Comparison of ENCODE assay signal across 21 cellular contexts in genomic region chrX:41344053-41344452, GRCh38. TPM values are rescaled to one million over a fixed set of nuclear protein-coding genes. Genes with fewer than 3 reads are reported as not detected.
A peak's percentile ranks its signal among the peaks of the same experiment; 100 is the strongest.
DNase-seq lines count a peak whose midpoint lies in the region; ATAC-seq and TF ChIP-seq lines count a peak whose summit lies in the region.
"Had no signal": no experiment of that assay in that cellular context is flagged by ENCODE, and none has a peak within 500 bp of the region (broad histone marks: within the 10 kb centered on the region; RNA-seq: fewer than 3 reads in every experiment).

No MANE protein-coding gene starts in this region.

- no peaks in the 10 kb centered on the region for H3K27me3 Mint-ChIP-seq in activated CD8-positive, alpha-beta T cell treated with anti-CD3 and anti-CD28 coated beads for 36 hours
- no peaks in the 10 kb centered on the region for H3K27me3 Mint-ChIP-seq in activated CD8-positive, alpha-beta T cell treated with anti-CD3 and anti-CD28 coated beads, Interleukin-2, amount 10 ng/mL, durations not matched to agents 7 days and 5 days (ENCODE audit: low read depth)
- no peaks in the 10 kb centered on the region for H3K27me3 Mint-ChIP-seq in stimulated activated naive CD8-positive, alpha-beta T cell treated with anti-CD3 and anti-CD28 coated beads, Interleukin-15, Interleukin-2, amounts not matched to agents 100 ng/mL and 50 ng/mL, for 24 hours
- no peaks in the 10 kb centered on the region for H3K27me3 Mint-ChIP-seq in endothelial cell (ENCODE audit: unreplicated experiment)

- TF ChIP-seq CTCF in activated CD8-positive, alpha-beta T cell treated with anti-CD3 and anti-CD28 coated beads for 36 hours (IDR thresholded peaks at IDR 0.05) = no peak
- no peak for TF ChIP-seq CTCF in endothelial cell (IDR thresholded peaks at IDR 0.05; ENCODE audit: unreplicated experiment)

- no peak for ATAC-seq in activated CD8-positive, alpha-beta T cell treated with anti-CD3 and anti-CD28 coated beads for 36 hours
- ATAC-seq in activated CD8-positive, alpha-beta T cell treated with anti-CD3 and anti-CD28 coated beads, Interleukin-2, amount 10 ng/mL, durations not matched to agents 7 days and 5 days = no peak
- ATAC-seq in stimulated activated naive CD8-positive, alpha-beta T cell treated with anti-CD3 and anti-CD28 coated beads, Interleukin-15, Interleukin-2, amounts not matched to agents 100 U/mL and 50 U/mL, for 24 hours = no peak
- ATAC-seq: K562 had no signal

- H3K4me1 Mint-ChIP-seq in activated CD8-positive, alpha-beta T cell treated with anti-CD3 and anti-CD28 coated beads for 36 hours (ENCODE audit: low read depth) = peaks cover 40% of the 10 kb centered on the region
- peaks cover 25% of the 10 kb centered on the region for H3K4me1 Mint-ChIP-seq in activated CD8-positive, alpha-beta T cell treated with anti-CD3 and anti-CD28 coated beads, Interleukin-2, amount 10 ng/mL, durations not matched to agents 7 days and 5 days (ENCODE audit: low read depth)
- H3K4me1 Mint-ChIP-seq in stimulated activated naive CD8-positive, alpha-beta T cell treated with anti-CD3 and anti-CD28 coated beads, Interleukin-15, Interleukin-2, amounts not matched to agents 100 ng/mL and 50 ng/mL, for 24 hours (ENCODE audit: low read depth) = peaks cover 31% of the 10 kb centered on the region
- peaks cover 6% of the 10 kb centered on the region for H3K4me1 Mint-ChIP-seq in endothelial cell (ENCODE audit: unreplicated experiment)

- intact Hi-C loops in activated CD8-positive, alpha-beta T cell treated with anti-CD3 and anti-CD28 coated beads for 36 hours (cut with micrococcal nuclease) = no loop called here

- H3K9me3 Mint-ChIP-seq in activated CD8-positive, alpha-beta T cell treated with anti-CD3 and anti-CD28 coated beads for 36 hours = no peaks in the 10 kb centered on the region
- no peaks in the 10 kb centered on the region for H3K9me3 Mint-ChIP-seq in activated CD8-positive, alpha-beta T cell treated with anti-CD3 and anti-CD28 coated beads, Interleukin-2, amount 10 ng/mL, durations not matched to agents 7 days and 5 days (ENCODE audit: insufficient read depth)
- H3K9me3 Mint-ChIP-seq in stimulated activated naive CD8-positive, alpha-beta T cell treated with anti-CD3 and anti-CD28 coated beads, Interleukin-15, Interleukin-2, amounts not matched to agents 100 ng/mL and 50 ng/mL, for 24 hours = no peaks in the 10 kb centered on the region
- H3K9me3 Mint-ChIP-seq in endothelial cell (ENCODE audit: unreplicated experiment) = no peaks in the 10 kb centered on the region

- CTCF ChIA-PET in activated CD8-positive, alpha-beta T cell treated with anti-CD3 and anti-CD28 coated beads for 36 hours (lab: Charles Lee) = no interaction called here
- CTCF ChIA-PET in activated CD8-positive, alpha-beta T cell treated with anti-CD3 and anti-CD28 coated beads, Interleukin-2, amount 10 ng/mL, durations not matched to agents 7 days and 5 days (lab: Charles Lee) = interaction anchor here (0.8 kb wide), 1 partner anchor 388 kb away, joined by 3 read pairs; no protein-coding TSS in a partner anchor

- H3K27ac Mint-ChIP-seq in activated CD8-positive, alpha-beta T cell treated with anti-CD3 and anti-CD28 coated beads for 36 hours = peak overlapping the region; percentile 63
- no peak overlapping the region for H3K27ac Mint-ChIP-seq in activated CD8-positive, alpha-beta T cell treated with anti-CD3 and anti-CD28 coated beads, Interleukin-2, amount 10 ng/mL, durations not matched to agents 7 days and 5 days
- H3K27ac Mint-ChIP-seq in stimulated activated naive CD8-positive, alpha-beta T cell treated with anti-CD3 and anti-CD28 coated beads, Interleukin-15, Interleukin-2, amounts not matched to agents 100 ng/mL and 50 ng/mL, for 24 hours = peak overlapping the region; percentile 52
- H3K27ac Mint-ChIP-seq in endothelial cell (ENCODE audit: unreplicated experiment) = no peak overlapping the region

- DNase-seq in activated CD8-positive, alpha-beta T cell treated with anti-CD3 and anti-CD28 coated beads for 36 hours = no peak
- no peak for DNase-seq in activated CD8-positive, alpha-beta T cell treated with anti-CD3 and anti-CD28 coated beads, Interleukin-2, amount 10 ng/mL, durations not matched to agents 7 days and 5 days
- DNase-seq in stimulated activated naive CD8-positive, alpha-beta T cell treated with anti-CD3 and anti-CD28 coated beads, Interleukin-15, Interleukin-2, amounts not matched to agents 100 U/mL and 50 U/mL, for 24 hours = no peak
- DNase-seq in endothelial cell (ENCODE audit: low spot score) (no peak), HPDE6-E6E7 (ENCODE audit: extremely low spot score) (no peak)
- no peak for DNase-seq in stimulated activated CD4-positive, alpha-beta T cell treated with anti-CD3 and anti-CD28 coated beads, Interleukin-15, amount 100 ng/mL, for 24 hours
- no peak for DNase-seq in activated CD4-positive, alpha-beta T cell treated with anti-CD3 and anti-CD28 coated beads for 48 hours
- DNase-seq: 8988T, EL, GF-D8, H7, MG63, NCI-H1417, NCI-H1694 treated with DMSO at 0.1 percent for 48 hours, NCI-H2081 treated with DMSO at 0.1 percent for 48 hours, NCI-H2171 treated with DMSO at 0.1 percent for 48 hours, NCI-H446, NCI-H526, OCI-M1 had no signal

- POLR2A ChIA-PET in activated CD8-positive, alpha-beta T cell treated with anti-CD3 and anti-CD28 coated beads for 36 hours (lab: Charles Lee) = interaction anchor here (1.3 kb wide), 1 partner anchor 11 kb away, joined by 4 read pairs; no protein-coding TSS in a partner anchor
- POLR2A ChIA-PET in activated CD8-positive, alpha-beta T cell treated with anti-CD3 and anti-CD28 coated beads, Interleukin-2, amount 10 ng/mL, durations not matched to agents 7 days and 5 days (lab: Charles Lee) = no interaction called here

- H3K36me3 Mint-ChIP-seq in activated CD8-positive, alpha-beta T cell treated with anti-CD3 and anti-CD28 coated beads for 36 hours (ENCODE audit: low read depth) = peaks cover 71% of the 10 kb centered on the region
- peaks cover 67% of the 10 kb centered on the region for H3K36me3 Mint-ChIP-seq in activated CD8-positive, alpha-beta T cell treated with anti-CD3 and anti-CD28 coated beads, Interleukin-2, amount 10 ng/mL, durations not matched to agents 7 days and 5 days (ENCODE audit: low read depth)
- peaks cover 80% of the 10 kb centered on the region for H3K36me3 Mint-ChIP-seq in stimulated activated naive CD8-positive, alpha-beta T cell treated with anti-CD3 and anti-CD28 coated beads, Interleukin-15, Interleukin-2, amounts not matched to agents 100 ng/mL and 50 ng/mL, for 24 hours (ENCODE audit: low read depth)
- peaks cover 29% of the 10 kb centered on the region for H3K36me3 Mint-ChIP-seq in endothelial cell (ENCODE audit: low read depth, unreplicated experiment)

- no peak overlapping the region for H3K4me3 Mint-ChIP-seq in activated CD8-positive, alpha-beta T cell treated with anti-CD3 and anti-CD28 coated beads for 36 hours
- H3K4me3 Mint-ChIP-seq in activated CD8-positive, alpha-beta T cell treated with anti-CD3 and anti-CD28 coated beads, Interleukin-2, amount 10 ng/mL, durations not matched to agents 7 days and 5 days = no peak overlapping the region
- no peak overlapping the region for H3K4me3 Mint-ChIP-seq in stimulated activated naive CD8-positive, alpha-beta T cell treated with anti-CD3 and anti-CD28 coated beads, Interleukin-15, Interleukin-2, amounts not matched to agents 100 ng/mL and 50 ng/mL, for 24 hours
- peak overlapping the region; percentile 82 for H3K4me3 Mint-ChIP-seq in endothelial cell (ENCODE audit: unreplicated experiment)

RNA-seq across cellular contexts. Expression of gene DDX3X, which starts 10.1 kb away (rescaled TPM):
- 100 to 1,000 TPM; 172 to 181 TPM for total RNA-seq in activated CD8-positive, alpha-beta T cell treated with anti-CD3 and anti-CD28 coated beads for 36 hours
- total RNA-seq in activated CD8-positive, alpha-beta T cell treated with anti-CD3 and anti-CD28 coated beads, Interleukin-2, amount 10 ng/mL, durations not matched to agents 7 days and 5 days = 100 to 1,000 TPM; 191 to 213 TPM
- total RNA-seq in endothelial cell (ENCODE audit: unreplicated experiment) = 265 TPM

Comparison
In these comparisons a context has a peak if more than half of its experiments do, and no peak if none do; other contexts are left out.
1. H3K27ac Mint-ChIP-seq: peak in activated CD8-positive, alpha-beta T cell treated with anti-CD3 and anti-CD28 coated beads for 36 hours (single experiment) and stimulated activated naive CD8-positive, alpha-beta T cell treated with anti-CD3 and anti-CD28 coated beads, Interleukin-15, Interleukin-2, amounts not matched to agents 100 ng/mL and 50 ng/mL, for 24 hours (single experiment); none in activated CD8-positive, alpha-beta T cell treated with anti-CD3 and anti-CD28 coated beads, Interleukin-2, amount 10 ng/mL, durations not matched to agents 7 days and 5 days (single experiment) and endothelial cell (single experiment).